In genomic region chr13:109899748-109900147, GRCh38 we compare ENCODE assay signal across 14 cellular contexts.
DNase-seq lines count a peak whose midpoint lies in the region; ATAC-seq and TF ChIP-seq lines count a peak whose summit lies in the region.
"Had no signal": no experiment of that assay in that cellular context is flagged by ENCODE, and none has a peak within 500 bp of the region (broad histone marks: within the 10 kb centered on the region; RNA-seq: fewer than 3 reads in every experiment).

No MANE protein-coding gene starts in this region.

- H3K27me3 Mint-ChIP-seq in H9 (ENCODE audit: low read depth) (peaks cover 12% of the 10 kb centered on the region), WTC11 (ENCODE audit: low read depth) (0 out of 2 replicates have a peak, but pooled peaks cover 4% of the 10 kb centered on the region)
- H3K27me3 Mint-ChIP-seq in activated T-helper 2 cell treated with anti-CD3 and anti-CD28 coated beads, Interferon-gamma antibody, Interleukin-2, Interleukin-4, amounts not matched to agents 10 μg/mL and 5 μg/mL and 100 μg/mL, durations not matched to agents 14 hours and 24 hours and 36 hours (ENCODE audit: low read depth) = peaks cover 5% of the 10 kb centered on the region

- DNase-seq in H9 (no peak), WTC11 (ENCODE audit: low spot score) (no peak), cerebellum (ENCODE audit: low spot score) (no peak), EL (no peak)
- no peak for DNase-seq in activated T-helper 2 cell treated with anti-CD3 and anti-CD28 coated beads, Interferon-gamma antibody, Interleukin-2, Interleukin-4, amounts not matched to agents 10 μg/mL and 5 μg/mL and 100 μg/mL, durations not matched to agents 14 hours and 24 hours and 36 hours (ENCODE audit: low spot score)
- DNase-seq: BE2C; CD4-positive, alpha-beta memory T cell; DMS79; GDM1; GM23248; H7 had no signal

- H3K56ac ChIP-seq in H9 (ENCODE audit: insufficient read length, low read depth, low read length) = no peak overlapping the region

- no peak overlapping the region for H2BK120ac ChIP-seq in H9 (ENCODE audit: low read depth, low read length, poor library complexity, severe bottlenecking)

- WGBS in H9 (ENCODE audit: extremely low coverage, insufficient read length, low lambda C conversion rate) = no CpG with 5 or more reads among the region's 3 CpGs

- H4K5ac ChIP-seq in H9 (ENCODE audit: insufficient read length, low read depth, low read length) = no peak overlapping the region

- no peak overlapping the region for H3K14ac ChIP-seq in H9 (ENCODE audit: insufficient read depth, low read length)

- H3K79me1 ChIP-seq in H9 (ENCODE audit: insufficient read depth, low read depth, low read length, poor library complexity, severe bottlenecking) = no peaks in the 10 kb centered on the region

- H4K91ac ChIP-seq in H9 (ENCODE audit: insufficient read length, low read depth, low read length) = no peak overlapping the region

- no peaks in the 10 kb centered on the region for H3K4me1 ChIP-seq in H9 (ENCODE audit: insufficient read depth, low read length)
- H3K4me1 ChIP-seq in iPS-18a (ENCODE audit: control insufficient read depth, low read depth, low read length) = peaks cover 4% of the 10 kb centered on the region
- H3K4me1 ChIP-seq: BE2C had no signal

- H3K27ac ChIP-seq in H9 (ENCODE audit: insufficient read length, low read depth, low read length) (no peak overlapping the region), iPS-18a (ENCODE audit: low read length) (no peak overlapping the region)
- H3K27ac ChIP-seq: C4-2B, GM23248 had no signal

- H2AFZ ChIP-seq in H9 (ENCODE audit: low read length) = no peak overlapping the region
- H2AFZ ChIP-seq: GM23248 had no signal

- ATAC-seq in WTC11 (no peak), GM19397 (IDR thresholded peaks at IDR 0.05; ENCODE audit: unreplicated experiment) (no peak)

- no peak overlapping the region for H2BK5ac ChIP-seq in H9 (ENCODE audit: insufficient read length, low read length)

- H3K4me2 ChIP-seq in H9 (ENCODE audit: insufficient read depth, insufficient read length, low read length) = peak overlapping the region; percentile 85

- H3K4me1 Mint-ChIP-seq in H9 = peaks cover 11 to 13% of the 10 kb centered on the region in 2 experiments
- H3K4me1 Mint-ChIP-seq in WTC11 = peaks cover 14% of the 10 kb centered on the region
- no peaks in the 10 kb centered on the region for H3K4me1 Mint-ChIP-seq in activated T-helper 2 cell treated with anti-CD3 and anti-CD28 coated beads, Interferon-gamma antibody, Interleukin-2, Interleukin-4, amounts not matched to agents 10 μg/mL and 5 μg/mL and 100 μg/mL, durations not matched to agents 14 hours and 24 hours and 36 hours (ENCODE audit: low read depth)
- H3K4me1 Mint-ChIP-seq: CD4-positive, alpha-beta memory T cell had no signal

- CTCF ChIA-PET in WTC11 (lab: Charles Lee) = no interaction called here

- no peak overlapping the region for H3K4ac ChIP-seq in H9 (ENCODE audit: low read depth, low read length)

- no peak overlapping the region for H2BK15ac ChIP-seq in H9 (ENCODE audit: low read depth, low read length)

- no peaks in the 10 kb centered on the region for H3K9me3 ChIP-seq in H9 (ENCODE audit: control insufficient read depth, low read depth, low read length)
- no peaks in the 10 kb centered on the region for H3K9me3 ChIP-seq in iPS-18a (ENCODE audit: control insufficient read depth, low read depth, low read length)
- H3K9me3 ChIP-seq: BE2C had no signal

- no peaks in the 10 kb centered on the region for H3K36me3 ChIP-seq in iPS-18a (ENCODE audit: control insufficient read depth, low read depth, low read length)
- H3K36me3 ChIP-seq: BE2C had no signal

- H2BK12ac ChIP-seq in H9 (ENCODE audit: insufficient read length, low read depth, low read length) = no peak overlapping the region

- peaks cover 0 to 10% (median 4%) of the 10 kb centered on the region in 3 experiments; a peak in 4 of 7 replicates for H3K36me3 Mint-ChIP-seq in H9 (ENCODE audit: insufficient read depth in 1 of 3, low read depth in 3 of 3)
- peaks cover 7% of the 10 kb centered on the region; the same call in 1 of the 2 replicates for H3K36me3 Mint-ChIP-seq in WTC11
- H3K36me3 Mint-ChIP-seq in activated T-helper 2 cell treated with anti-CD3 and anti-CD28 coated beads, Interferon-gamma antibody, Interleukin-2, Interleukin-4, amounts not matched to agents 10 μg/mL and 5 μg/mL and 100 μg/mL, durations not matched to agents 14 hours and 24 hours and 36 hours (ENCODE audit: low read depth) = no peaks in the 10 kb centered on the region
- H3K36me3 Mint-ChIP-seq: CD4-positive, alpha-beta memory T cell had no signal

- H3K4me3 ChIP-seq in iPS-18a (ENCODE audit: low read length) = peak overlapping the region; percentile 59
- H3K4me3 ChIP-seq: GM23248 had no signal

- no peak overlapping the region for H3K23ac ChIP-seq in H9 (ENCODE audit: insufficient read length, low read depth, low read length)

- H3K18ac ChIP-seq in H9 (ENCODE audit: insufficient read length, low read depth, low read length) = no peak overlapping the region

- peak overlapping the region in 1 of 2 experiments; percentile 73; a peak in 1 of 5 replicates for H3K4me3 Mint-ChIP-seq in H9
- H3K4me3 Mint-ChIP-seq in WTC11 = peak overlapping the region; percentile 62
- no peak overlapping the region for H3K4me3 Mint-ChIP-seq in activated T-helper 2 cell treated with anti-CD3 and anti-CD28 coated beads, Interferon-gamma antibody, Interleukin-2, Interleukin-4, amounts not matched to agents 10 μg/mL and 5 μg/mL and 100 μg/mL, durations not matched to agents 14 hours and 24 hours and 36 hours (ENCODE audit: low read depth)
- H3K4me3 Mint-ChIP-seq: CD4-positive, alpha-beta memory T cell had no signal

- H3K27me3 ChIP-seq in H9 (ENCODE audit: insufficient read depth, low read length) = no peaks in the 10 kb centered on the region
- no peaks in the 10 kb centered on the region for H3K27me3 ChIP-seq in iPS-18a (ENCODE audit: control insufficient read depth, insufficient read depth, low read length)

- intact Hi-C loops in activated T-helper 2 cell treated with anti-CD3 and anti-CD28 coated beads, Interferon-gamma antibody, Interleukin-2, Interleukin-4, amounts not matched to agents 10 μg/mL and 5 μg/mL and 100 μg/mL, durations not matched to agents 14 hours and 24 hours and 36 hours (cut with micrococcal nuclease) = no loop called here

- no peak overlapping the region for H4K8ac ChIP-seq in H9 (replicated peaks; ENCODE audit: insufficient read length, low read depth, low read length)

- POLR2A ChIA-PET in WTC11 (lab: Charles Lee) = no interaction called here

- H3T11ph ChIP-seq in H9 (ENCODE audit: low read length) = no peak overlapping the region

- TF ChIP-seq CTCF in H9 (conservative IDR thresholded peaks at IDR 0.05) = no peak
- no peak for TF ChIP-seq CTCF in WTC11 (IDR thresholded peaks at IDR 0.05)

- H3K9me3 Mint-ChIP-seq in H9 (peaks cover 0 to 2% of the 10 kb centered on the region in 2 experiments; a peak in 3 of 5 replicates), WTC11 (peaks cover 8% of the 10 kb centered on the region)
- H3K9me3 Mint-ChIP-seq in activated T-helper 2 cell treated with anti-CD3 and anti-CD28 coated beads, Interferon-gamma antibody, Interleukin-2, Interleukin-4, amounts not matched to agents 10 μg/mL and 5 μg/mL and 100 μg/mL, durations not matched to agents 14 hours and 24 hours and 36 hours = no peaks in the 10 kb centered on the region
- H3K9me3 Mint-ChIP-seq: CD4-positive, alpha-beta memory T cell had no signal

- H3K27ac Mint-ChIP-seq in H9 = no peak overlapping the region
- no peak overlapping the region for H3K27ac Mint-ChIP-seq in WTC11
- H3K27ac Mint-ChIP-seq in activated T-helper 2 cell treated with anti-CD3 and anti-CD28 coated beads, Interferon-gamma antibody, Interleukin-2, Interleukin-4, amounts not matched to agents 10 μg/mL and 5 μg/mL and 100 μg/mL, durations not matched to agents 14 hours and 24 hours and 36 hours = no peak overlapping the region
- H3K27ac Mint-ChIP-seq: CD4-positive, alpha-beta memory T cell had no signal

- H4K20me1 ChIP-seq in H9 (ENCODE audit: control insufficient read depth, insufficient read depth, insufficient read length) = no peaks in the 10 kb centered on the region

- no peaks in the 10 kb centered on the region for H3K79me2 ChIP-seq in H9 (ENCODE audit: insufficient read depth, low read length)

- no peak overlapping the region for H3K9ac ChIP-seq in H9 (ENCODE audit: extremely low read depth, insufficient read length, low read length)
- no peak overlapping the region for H3K9ac ChIP-seq in iPS-18a (ENCODE audit: low read length)
- H3K9ac ChIP-seq: GM23248 had no signal

- H2AK5ac ChIP-seq in H9 (ENCODE audit: insufficient read length, low read length) = no peak overlapping the region

- H3K23me2 ChIP-seq in H9 (ENCODE audit: insufficient read length, low read depth, low read length, poor library complexity, severe bottlenecking) = no peaks in the 10 kb centered on the region

- H2BK20ac ChIP-seq in H9 (ENCODE audit: low read depth, low read length, poor library complexity, severe bottlenecking) = no peak overlapping the region

TF ChIP-seq in WTC11, 78 proteins besides CTCF, POLR2A, EP300 and RAD21 (continues in another document):
- TF ChIP-seq IRF2 (CRISPR knock-in tag; IDR thresholded peaks at IDR 0.05; ENCODE audit: borderline replicate concordance, low read depth) = no peak
- 0 out of 2 replicates have a peak, but pooled peaks have one; percentile 43 for TF ChIP-seq ZNF512 (CRISPR knock-in tag; IDR thresholded peaks at IDR 0.05; ENCODE audit: borderline replicate concordance)
- no peak for TF ChIP-seq FOXK1 (CRISPR knock-in tag; IDR thresholded peaks at IDR 0.05)
- TF ChIP-seq ATF3 (CRISPR knock-in tag; conservative IDR thresholded peaks at IDR 0.05) = no peak
